8 cellular contexts compared by ENCODE assay signal in genomic region chr17:78840780-78841611, GRCh38. TPM values are rescaled to one million over a fixed set of nuclear protein-coding genes. Genes with fewer than 3 reads are reported as not detected.
DNase-seq lines count a peak whose midpoint lies in the region; ATAC-seq and TF ChIP-seq lines count a peak whose summit lies in the region.

USP36 (minus strand) TSS chr17:78840814; CDS start chr17:78836363, 4,451 bp downstream.

- H3K9me3 ChIP-seq in DOHH2 (ENCODE audit: control insufficient read depth, insufficient read depth, low read length), result no peaks in the 10 kb centered on the region
- H3K9me3 ChIP-seq in naive thymus-derived CD4-positive, alpha-beta T cell (ENCODE audit: control insufficient read depth in 2 of 3, low read length in 3 of 3), result no peaks in the 10 kb centered on the region

- H3K27me3 ChIP-seq in DOHH2 (ENCODE audit: control insufficient read depth, low read length) (no peaks in the 10 kb centered on the region), GM23338 (ENCODE audit: insufficient read depth) (no peaks in the 10 kb centered on the region)
- H3K27me3 ChIP-seq in naive thymus-derived CD4-positive, alpha-beta T cell (ENCODE audit: control insufficient read depth in 2 of 2, insufficient read depth in 2 of 2, low read length in 2 of 2), result no peaks in the 10 kb centered on the region

- H3K36me3 Mint-ChIP-seq in GM23338 (ENCODE audit: low read depth), result peaks cover 19% of the 10 kb centered on the region
- H3K36me3 Mint-ChIP-seq in naive thymus-derived CD4-positive, alpha-beta T cell, result peaks cover 4 to 22% (median 19%) of the 10 kb centered on the region in 5 donors
- H3K36me3 Mint-ChIP-seq in stimulated activated naive B cell treated with anti-CD40 and anti-IgM and Interleukin-4, amounts not matched to agents 10 μg/mL and 1 μg/mL and 100 μg/mL, for 72 hours, result peaks cover 16 to 21% of the 10 kb centered on the region in 2 donors

- H3K4me3 ChIP-seq in DOHH2 (ENCODE audit: low read length) (peak within 1 kb of the TSS; percentile 89), GM23338 (peak within 1 kb of the TSS; percentile 97)
- peak within 1 kb of the TSS; percentile 80 for H3K4me3 ChIP-seq in naive thymus-derived CD4-positive, alpha-beta T cell (ENCODE audit: low read length)

- H3K9me3 Mint-ChIP-seq in GM23338, result no peaks in the 10 kb centered on the region; the same call in 1 of the 3 replicates
- peaks cover 0 to 4% (median 0%) of the 10 kb centered on the region in 11 donors for H3K9me3 Mint-ChIP-seq in naive thymus-derived CD4-positive, alpha-beta T cell
- H3K9me3 Mint-ChIP-seq in stimulated activated naive B cell treated with anti-CD40 and anti-IgM and Interleukin-4, amounts not matched to agents 10 μg/mL and 1 μg/mL and 100 μg/mL, for 72 hours, result no peaks in the 10 kb centered on the region

- H4K20me1 ChIP-seq in DOHH2 (ENCODE audit: control insufficient read depth, insufficient read depth, low read depth, low read length) (0 out of 2 replicates have a peak, but pooled peaks cover 17% of the 10 kb centered on the region), GM23338 (replicated peaks; ENCODE audit: insufficient read depth) (peaks cover 36% of the 10 kb centered on the region)

- H3K36me3 ChIP-seq in DOHH2 (ENCODE audit: control insufficient read depth, low read length), result peaks cover 42% of the 10 kb centered on the region
- peaks cover 22% of the 10 kb centered on the region for H3K36me3 ChIP-seq in GM23338 (ENCODE audit: insufficient read depth)
- peaks cover 11 to 24% (median 18%) of the 10 kb centered on the region in 3 experiments for H3K36me3 ChIP-seq in naive thymus-derived CD4-positive, alpha-beta T cell (ENCODE audit: control insufficient read depth in 2 of 3, insufficient read depth in 3 of 3, low read length in 3 of 3)

- H2AFZ ChIP-seq in GM23338, result peak within 1 kb of the TSS; percentile 98

- CTCF ChIA-PET in naive thymus-derived CD4-positive, alpha-beta T cell (lab: Charles Lee), result interaction anchor here (1.0 kb wide), 1 partner anchor 24 kb away, joined by 3 read pairs; no protein-coding TSS in a partner anchor

- peak within 1 kb of the TSS; percentile 93 for H3K4me3 Mint-ChIP-seq in GM23338
- H3K4me3 Mint-ChIP-seq in naive thymus-derived CD4-positive, alpha-beta T cell, result peak within 1 kb of the TSS; percentile 90 to 97 (median 95)
- H3K4me3 Mint-ChIP-seq in stimulated activated naive B cell treated with anti-CD40 and anti-IgM and Interleukin-4, amounts not matched to agents 10 μg/mL and 1 μg/mL and 100 μg/mL, for 72 hours, result peak within 1 kb of the TSS; percentile 90

- H3K4me1 ChIP-seq in DOHH2 (ENCODE audit: control insufficient read depth, low read length), result peaks cover 28% of the 10 kb centered on the region
- peaks cover 13% of the 10 kb centered on the region for H3K4me1 ChIP-seq in GM23338 (ENCODE audit: insufficient read depth)
- peaks cover 18 to 31% of the 10 kb centered on the region in 2 donors for H3K4me1 ChIP-seq in naive thymus-derived CD4-positive, alpha-beta T cell (ENCODE audit: control insufficient read depth in 2 of 2, insufficient read depth in 2 of 2, low read length in 2 of 2)

- H3K79me2 ChIP-seq in DOHH2 (ENCODE audit: control insufficient read depth, low read length), result peaks cover 55% of the 10 kb centered on the region
- peaks cover 36% of the 10 kb centered on the region for H3K79me2 ChIP-seq in GM23338 (replicated peaks; ENCODE audit: insufficient read depth)

- H3K9me2 ChIP-seq in DOHH2 (replicated peaks; ENCODE audit: control insufficient read depth, low read length) (no peaks in the 10 kb centered on the region), GM23338 (ENCODE audit: insufficient read depth) (no peaks in the 10 kb centered on the region)

- DNase-seq in GM23338 (ENCODE audit: low spot score) (peak; percentile 100), LHCN-M2 (ENCODE audit: low read depth) (peak; percentile 98), RPMI8226 (peak; percentile 100), fibroblast of gingiva (ENCODE audit: low read depth) (peak; percentile 99)
- peak; percentile 100 for DNase-seq in activated T-helper 1 cell treated with anti-CD3 and anti-CD28 coated beads, Interleukin-2, amount 50 U/mL, for 16 hours (ENCODE audit: low read depth in 1 of 2, low spot score in 1 of 2)
- peak; percentile 98 to 100 (median 99) for DNase-seq in naive thymus-derived CD4-positive, alpha-beta T cell
- peak; percentile 99 for DNase-seq in stimulated activated naive B cell treated with anti-CD40 and anti-IgM and Interleukin-4, amounts not matched to agents 10 μg/mL and 1 μg/mL and 100 μg/mL, for 72 hours

- POLR2A ChIA-PET in naive thymus-derived CD4-positive, alpha-beta T cell (lab: Charles Lee), result interaction anchor here (0.6 to 1.1 kb wide), 12 partner anchors 33 to 396 kb away, joined by 3 to 5 read pairs (median 3); no protein-coding TSS in a partner anchor

- H3K4me2 ChIP-seq in DOHH2 (ENCODE audit: low read length) (peak within 1 kb of the TSS; percentile 84), GM23338 (peak within 1 kb of the TSS; percentile 96)

- TF ChIP-seq CTCF in DOHH2 (IDR thresholded peaks at IDR 0.05; ENCODE audit: low read depth, low read length, poor library complexity, severe bottlenecking) (no peak), GM23338 (conservative IDR thresholded peaks at IDR 0.05; ENCODE audit: low read depth in 2 of 2) (no peak; a peak in 1 of 4 replicates)

- peaks cover 12% of the 10 kb centered on the region for H3K27me3 Mint-ChIP-seq in GM23338 (ENCODE audit: insufficient read depth, low read depth, poor library complexity)
- no peaks in the 10 kb centered on the region for H3K27me3 Mint-ChIP-seq in naive thymus-derived CD4-positive, alpha-beta T cell
- H3K27me3 Mint-ChIP-seq in stimulated activated naive B cell treated with anti-CD40 and anti-IgM and Interleukin-4, amounts not matched to agents 10 μg/mL and 1 μg/mL and 100 μg/mL, for 72 hours, result no peaks in the 10 kb centered on the region

- peak; percentile 87 for ATAC-seq in GM23338
- ATAC-seq in naive thymus-derived CD4-positive, alpha-beta T cell, result peak; percentile 91
- ATAC-seq in stimulated activated naive B cell treated with anti-CD40 and anti-IgM and Interleukin-4, amounts not matched to agents 10 μg/mL and 1 μg/mL and 100 μg/mL, for 72 hours (replicated peaks), result peak; percentile 87 to 90

- H3F3A ChIP-seq in DOHH2 (ENCODE audit: control insufficient read depth, insufficient read depth) (peaks cover 3% of the 10 kb centered on the region; the same call in 1 of the 2 replicates), GM23338 (replicated peaks; ENCODE audit: low read depth) (peaks cover 3% of the 10 kb centered on the region; the same call in 1 of the 2 replicates)

- intact Hi-C loops in naive thymus-derived CD4-positive, alpha-beta T cell (cut with micrococcal nuclease), result loop anchor here (1.0 to 10.0 kb wide), 13 partner anchors 22 to 882 kb away; partner anchors contain the start of genes CYTH1 (in 2 of the 2), CANT1 (in 1 of the 2), TIMP2 (in 1 of the 2) and TNRC6C (in 1 of the 2)

- peaks cover 21% of the 10 kb centered on the region for H3K4me1 Mint-ChIP-seq in GM23338
- peaks cover 38 to 60% (median 49%) of the 10 kb centered on the region in 7 donors for H3K4me1 Mint-ChIP-seq in naive thymus-derived CD4-positive, alpha-beta T cell
- peaks cover 31 to 54% of the 10 kb centered on the region in 2 donors for H3K4me1 Mint-ChIP-seq in stimulated activated naive B cell treated with anti-CD40 and anti-IgM and Interleukin-4, amounts not matched to agents 10 μg/mL and 1 μg/mL and 100 μg/mL, for 72 hours

- H3K27ac Mint-ChIP-seq in GM23338, result peak within 1 kb of the TSS; percentile 93
- H3K27ac Mint-ChIP-seq in naive thymus-derived CD4-positive, alpha-beta T cell, result peak within 1 kb of the TSS; percentile 90 to 100 (median 98)
- H3K27ac Mint-ChIP-seq in stimulated activated naive B cell treated with anti-CD40 and anti-IgM and Interleukin-4, amounts not matched to agents 10 μg/mL and 1 μg/mL and 100 μg/mL, for 72 hours, result peak within 1 kb of the TSS; percentile 98

- H3K27ac ChIP-seq in DOHH2 (ENCODE audit: low read depth, low read length) (peak within 1 kb of the TSS; percentile 70), GM23338 (ENCODE audit: low read depth) (peak within 1 kb of the TSS; percentile 81)
- peak within 1 kb of the TSS; percentile 99 for H3K27ac ChIP-seq in naive thymus-derived CD4-positive, alpha-beta T cell (ENCODE audit: low read depth, low read length)

TF ChIP-seq in GM23338, 12 proteins besides CTCF, POLR2A, EP300 and RAD21:
- TF ChIP-seq ETS1 (IDR thresholded peaks at IDR 0.05), result peak; percentile 85
- TF ChIP-seq JUNB (IDR thresholded peaks at IDR 0.05; ENCODE audit: unreplicated experiment), result no peak
- TF ChIP-seq CREB1 (CRISPR knock-in tag; IDR thresholded peaks at IDR 0.05; ENCODE audit: low read depth), result peak; percentile 99
- TF ChIP-seq POLR2AphosphoS5 (IDR thresholded peaks at IDR 0.05; ENCODE audit: low read depth), result peak; percentile 91

RNA-seq across cellular contexts. Expression of gene USP36, which starts in this region (rescaled TPM):
- total RNA-seq in GM23338 (2014; rRNA removed; shearing (Covaris generic)), result 55.5 and 58.7 TPM in 2 replicates
- polyA plus RNA-seq in GM23338 (2016; fragmentation: Nextera tagmentation; extraction: Ambion mirVana), result 36.2 and 38.1 TPM in 2 replicates
- 21.4 and 21.6 TPM in 2 replicates for total RNA-seq in LHCN-M2 (2014; rRNA removed)
- polyA plus RNA-seq in LHCN-M2 (2012), result 18.9 TPM
- 100 to 1,000 TPM; 107 to 414 (median 154) TPM for total RNA-seq in naive thymus-derived CD4-positive, alpha-beta T cell
- polyA plus RNA-seq in naive thymus-derived CD4-positive, alpha-beta T cell, result 10 to 100 TPM; 37.4 to 46.9 TPM

Comparison
In these comparisons a context has a peak if more than half of its experiments do, and no peak if none do; other contexts are left out.
1. Peak in every context shown above with its lines: DNase-seq, ATAC-seq, H3K4me3 ChIP-seq and H3K27ac ChIP-seq.